Comparison of ENCODE assay signal across 2 cellular contexts in the genomic region with DNA sequence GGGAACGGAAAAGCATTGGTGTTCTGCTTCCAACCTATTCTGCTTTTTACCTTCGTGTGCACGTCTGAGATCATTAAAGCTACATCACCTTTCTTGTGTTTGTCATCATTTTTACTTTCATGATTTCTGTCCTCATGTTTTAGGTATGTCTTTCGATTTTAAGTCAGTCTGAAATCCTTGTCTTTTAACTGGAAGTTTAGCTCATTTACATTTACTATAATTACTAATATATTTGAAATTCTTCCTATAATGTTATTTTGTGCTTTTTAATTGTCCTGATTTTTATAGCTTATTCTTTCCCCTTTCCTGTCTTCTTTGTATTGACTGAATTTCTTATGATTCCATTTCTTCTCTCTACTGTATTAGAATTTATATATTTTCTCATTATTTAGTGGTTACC.
TF ChIP-seq lines count a peak whose summit lies in the region.

No MANE protein-coding gene starts in this region.

TF ChIP-seq in HEK293, 187 proteins besides CTCF, POLR2A, EP300 and RAD21:
- TF ChIP-seq SETDB1 (IDR thresholded peaks at IDR 0.05; ENCODE audit: insufficient read length, low read length) = peak; percentile 78
- TF ChIP-seq, protein P1, sequence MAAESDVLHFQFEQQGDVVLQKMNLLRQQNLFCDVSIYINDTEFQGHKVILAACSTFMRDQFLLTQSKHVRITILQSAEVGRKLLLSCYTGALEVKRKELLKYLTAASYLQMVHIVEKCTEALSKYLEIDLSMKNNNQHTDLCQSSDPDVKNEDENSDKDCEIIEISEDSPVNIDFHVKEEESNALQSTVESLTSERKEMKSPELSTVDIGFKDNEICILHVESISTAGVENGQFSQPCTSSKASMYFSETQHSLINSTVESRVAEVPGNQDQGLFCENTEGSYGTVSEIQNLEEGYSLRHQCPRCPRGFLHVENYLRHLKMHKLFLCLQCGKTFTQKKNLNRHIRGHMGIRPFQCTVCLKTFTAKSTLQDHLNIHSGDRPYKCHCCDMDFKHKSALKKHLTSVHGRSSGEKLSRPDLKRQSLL (tag by site-specific recombination; IDR thresholded peaks at IDR 0.05) = no peak

TF ChIP-seq in K562, 482 proteins besides CTCF, POLR2A, EP300 and RAD21:
- TF ChIP-seq ZNF507 (tag; conservative IDR thresholded peaks at IDR 0.05) = peak; percentile 100
- peak; percentile 57 for TF ChIP-seq RBM25 (IDR thresholded peaks at IDR 0.05; ENCODE audit: low read depth, low read length, severe bottlenecking)
- TF ChIP-seq CLOCK (CRISPR knock-in tag; IDR thresholded peaks at IDR 0.05; ENCODE audit: borderline replicate concordance) = no peak
- peak; percentile 93 for TF ChIP-seq ZNF354B (CRISPR knock-in tag; IDR thresholded peaks at IDR 0.05)
- no peak for TF ChIP-seq SMARCE1 (IDR thresholded peaks at IDR 0.05)
- no peak for TF ChIP-seq MIER1 (IDR thresholded peaks at IDR 0.05; ENCODE audit: low read depth)
- 0 out of 3 replicates have a peak, but pooled peaks of 1 of the 2 experiments have one; percentile 38 for TF ChIP-seq CBX3 (IDR thresholded peaks at IDR 0.05; ENCODE audit: borderline replicate concordance in 1 of 2, low read length in 2 of 2)
